13 cellular contexts compared by ENCODE assay signal in genomic region chr2:158666969-158667368, GRCh38.
"Had no signal": no experiment of that assay in that cellular context is flagged by ENCODE, and none has a peak within 500 bp of the region (broad histone marks: within the 10 kb centered on the region; RNA-seq: fewer than 3 reads in every experiment).

No MANE protein-coding gene starts in this region.

- ATAC-seq: naive thymus-derived CD4-positive, alpha-beta T cell had no signal

- H3K4me3 Mint-ChIP-seq: activated naive CD4-positive, alpha-beta T cell treated with anti-CD3 and anti-CD28 coated beads, Interleukin-2, amount 50 U/mL, for 24 hours; endodermal cell; naive thymus-derived CD4-positive, alpha-beta T cell had no signal

- H3K4me3 ChIP-seq: body of pancreas, lung, transverse colon had no signal

- H3K27ac Mint-ChIP-seq: activated naive CD4-positive, alpha-beta T cell treated with anti-CD3 and anti-CD28 coated beads, Interleukin-2, amount 50 U/mL, for 24 hours; activated T-helper 2 cell treated with anti-CD3 and anti-CD28 coated beads, Interferon-gamma antibody, Interleukin-2, Interleukin-4, amounts not matched to agents 10 μg/mL and 5 μg/mL and 100 μg/mL, durations not matched to agents 14 hours and 24 hours and 36 hours had no signal

- H3K27me3 ChIP-seq: body of pancreas, transverse colon had no signal

- H3K27ac ChIP-seq: body of pancreas, transverse colon had no signal

- H3K4me1 ChIP-seq: transverse colon had no signal

- DNase-seq: body of pancreas; cerebellar nuclear complex; endodermal cell; hippocampal formation; naive thymus-derived CD4-positive, alpha-beta T cell; occipital lobe; SHP77 treated with DMSO at 0.1 percent for 48 hours; stimulated activated CD4-positive, alpha-beta T cell treated with anti-CD3 and anti-CD28 coated beads, Interleukin-4, amount 100 ng/mL, for 4 hours; T-helper 2 cell; transverse colon had no signal

- H3K9me3 ChIP-seq: body of pancreas, transverse colon had no signal

- H3K4me1 Mint-ChIP-seq: activated naive CD4-positive, alpha-beta T cell treated with anti-CD3 and anti-CD28 coated beads, Interleukin-2, amount 50 U/mL, for 24 hours; endodermal cell had no signal

- H3K27me3 Mint-ChIP-seq: activated naive CD4-positive, alpha-beta T cell treated with anti-CD3 and anti-CD28 coated beads, Interleukin-2, amount 50 U/mL, for 24 hours; naive thymus-derived CD4-positive, alpha-beta T cell had no signal

- H3K9me3 Mint-ChIP-seq: activated naive CD4-positive, alpha-beta T cell treated with anti-CD3 and anti-CD28 coated beads, Interleukin-2, amount 50 U/mL, for 24 hours; activated T-helper 2 cell treated with anti-CD3 and anti-CD28 coated beads, Interferon-gamma antibody, Interleukin-2, Interleukin-4, amounts not matched to agents 10 μg/mL and 5 μg/mL and 100 μg/mL, durations not matched to agents 14 hours and 24 hours and 36 hours; endodermal cell had no signal
